1 cellular context compared by ENCODE assay signal in genomic region chr4:43163101-43163792, GRCh38.
TF ChIP-seq lines count a peak whose summit lies in the region.

No MANE protein-coding gene starts in this region.

TF ChIP-seq in HepG2, 621 proteins besides CTCF, POLR2A, EP300 and RAD21 (continued from another document):
- no peak for TF ChIP-seq HMGXB3 (CRISPR knock-in tag; IDR thresholded peaks at IDR 0.05; ENCODE audit: borderline replicate concordance)
